8 cellular contexts compared by ENCODE assay signal in the genomic region with DNA sequence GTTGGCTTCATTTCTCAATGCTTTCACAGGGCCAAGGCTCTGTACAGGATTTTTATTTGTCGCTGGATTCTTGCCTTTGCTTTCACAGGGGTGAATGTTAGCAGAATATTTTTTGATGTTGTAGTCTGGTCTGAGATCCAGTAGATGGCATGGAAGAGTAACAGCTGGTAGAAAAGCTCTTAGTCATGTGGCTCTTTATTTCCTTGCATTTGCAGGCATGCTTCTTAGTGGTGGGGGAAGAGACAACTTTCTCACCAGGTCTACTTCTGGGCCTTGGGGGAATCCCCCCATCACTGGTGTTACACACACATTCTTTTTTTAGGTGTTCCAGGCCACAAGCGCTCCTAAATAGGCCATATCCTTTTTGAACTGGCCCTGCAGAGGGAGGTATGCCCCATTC. TPM values are rescaled to one million over a fixed set of nuclear protein-coding genes. Genes with fewer than 3 reads are reported as not detected.
DNase-seq lines count a peak whose midpoint lies in the region; ATAC-seq, FAIRE-seq and TF ChIP-seq lines count a peak whose summit lies in the region.

No MANE protein-coding gene starts in this region.

- H3K9ac ChIP-seq in HCT116 (ENCODE audit: low read length), result no peak overlapping the region
- no peak overlapping the region for H3K9ac ChIP-seq in keratinocyte (ENCODE audit: control insufficient read depth, extremely low read depth, insufficient read depth, low read length)

- no peak for DNase-seq in GM12864 (ENCODE audit: low read depth)
- peak; percentile 32 for DNase-seq in HCT116 (ENCODE audit: low read depth, low spot score)
- DNase-seq in OCI-LY7 (ENCODE audit: low spot score), result no peak
- no peak for DNase-seq in keratinocyte (ENCODE audit: low read depth, low spot score)
- no peak for DNase-seq in KG1 (lab: John Stamatoyannopoulos, UW)
- no peak for DNase-seq in NCI-H2196 (lab: John Stamatoyannopoulos, UW; ENCODE audit: unreplicated experiment)
- no peak for DNase-seq in superior temporal gyrus (ENCODE audit: extremely low spot score)

- H2AFZ ChIP-seq in HCT116 (ENCODE audit: low read depth, low read length, poor library complexity, severe bottlenecking), result peak overlapping the region; percentile 51
- no peak overlapping the region for H2AFZ ChIP-seq in OCI-LY7 (ENCODE audit: low read length)
- H2AFZ ChIP-seq in keratinocyte (ENCODE audit: control insufficient read depth, low read length), result no peak overlapping the region

- intact Hi-C loops in HCT116 (cut with micrococcal nuclease), result loop anchor here (2.0 to 5.0 kb wide), 3 partner anchors 88 to 643 kb away; no protein-coding TSS in a partner anchor
- intact Hi-C loops in OCI-LY7 (cut with micrococcal nuclease; ENCODE audit: unreplicated experiment), result no loop called here

- H3K79me2 ChIP-seq in HCT116 (ENCODE audit: insufficient read depth, low read length) (no peaks in the 10 kb centered on the region), OCI-LY7 (ENCODE audit: insufficient read depth, low read depth, low read length) (no peaks in the 10 kb centered on the region), keratinocyte (ENCODE audit: control insufficient read depth, insufficient read depth, low read length) (no peaks in the 10 kb centered on the region)

- H3K27ac ChIP-seq in HCT116 (ENCODE audit: low read depth, low read length), result no peak overlapping the region
- H3K27ac ChIP-seq in OCI-LY7 (ENCODE audit: low read depth, low read length, poor library complexity, severe bottlenecking), result no peak overlapping the region
- H3K27ac ChIP-seq in keratinocyte (ENCODE audit: control insufficient read depth, insufficient read depth, low read length), result no peak overlapping the region

- BruUV-seq in HCT116 (replicated peaks; lab: Mats Ljungman, UMichigan) (no TSS peak), OCI-LY7 (replicated peaks; lab: Mats Ljungman, UMichigan) (no TSS peak)

- H3K9me2 ChIP-seq in HCT116 (ENCODE audit: insufficient read depth) (no peaks in the 10 kb centered on the region; the same call in 1 of the 2 replicates), OCI-LY7 (ENCODE audit: insufficient read depth, low read length) (no peaks in the 10 kb centered on the region)

- H3K9me3 ChIP-seq in HCT116 (ENCODE audit: control insufficient read depth in 1 of 2, insufficient read depth in 1 of 2, low read depth in 1 of 2, low read length in 2 of 2) (no peaks in the 10 kb centered on the region), OCI-LY7 (ENCODE audit: low read length) (no peaks in the 10 kb centered on the region), keratinocyte (ENCODE audit: control insufficient read depth, low read depth, low read length) (no peaks in the 10 kb centered on the region)

- POLR2A ChIA-PET in HCT116 (lab: Charles Lee) (no interaction called here), OCI-LY7 (lab: Charles Lee) (no interaction called here)

- H3K4me3 ChIP-seq in GM12864 (ENCODE audit: low read depth, low read length), result no peak overlapping the region
- no peak overlapping the region for H3K4me3 ChIP-seq in HCT116 (replicated peaks in 1 of 2; ENCODE audit: low read depth in 1 of 2, low read length in 2 of 2)
- no peak overlapping the region for H3K4me3 ChIP-seq in OCI-LY7 (ENCODE audit: low read depth, low read length, poor library complexity, severe bottlenecking)
- H3K4me3 ChIP-seq in keratinocyte (ENCODE audit: control insufficient read depth in 2 of 3, extremely low read depth in 1 of 3, insufficient read depth in 2 of 3, low read depth in 1 of 3, low read length in 3 of 3), result no peak overlapping the region

- no peaks in the 10 kb centered on the region for H3K36me3 ChIP-seq in HCT116 (ENCODE audit: control insufficient read depth in 1 of 2, insufficient read depth in 2 of 2, low read length in 2 of 2)
- no peaks in the 10 kb centered on the region for H3K36me3 ChIP-seq in OCI-LY7 (ENCODE audit: insufficient read depth, low read length)
- no peaks in the 10 kb centered on the region for H3K36me3 ChIP-seq in keratinocyte (ENCODE audit: control insufficient read depth in 2 of 2, extremely low read depth in 1 of 2, insufficient read depth in 2 of 2, low read length in 2 of 2)

- no peaks in the 10 kb centered on the region for H3K9me1 ChIP-seq in keratinocyte (ENCODE audit: control insufficient read depth, extremely low read depth, insufficient read depth, low read length)

- H4K20me1 ChIP-seq in HCT116 (ENCODE audit: insufficient read depth) (no peaks in the 10 kb centered on the region), OCI-LY7 (ENCODE audit: insufficient read depth, low read length) (no peaks in the 10 kb centered on the region), keratinocyte (ENCODE audit: control insufficient read depth, extremely low read depth, insufficient read depth, low read length) (no peaks in the 10 kb centered on the region)

- TF ChIP-seq CTCF in GM12864 (IDR thresholded peaks at IDR 0.05; ENCODE audit: low read depth, low read length, missing control alignments) (peak; percentile 23), HCT116 (IDR thresholded peaks at IDR 0.05 in 2 of 3, conservative IDR thresholded peaks at IDR 0.05 in 1 of 3; ENCODE audit: borderline replicate concordance in 1 of 3, insufficient read depth in 1 of 3, low read depth in 2 of 3, low read length in 2 of 3) (peak; percentile 48 to 50 (median 49); a peak in 4 of 6 replicates), OCI-LY7 (conservative IDR thresholded peaks at IDR 0.05; ENCODE audit: low read length) (peak; percentile 43; the same call in 1 of the 2 replicates), keratinocyte (optimal IDR thresholded peaks at IDR 0.05 in 1 of 3, IDR thresholded peaks at IDR 0.05 in 1 of 3, conservative IDR thresholded peaks at IDR 0.05 in 1 of 3; ENCODE audit: extremely low read depth in 1 of 3, insufficient read depth in 2 of 3, low read length in 3 of 3) (peak in 1 of 3 experiments; percentile 55)

- FAIRE-seq in keratinocyte (lab: Jason Lieb, UNC), result peak; percentile 20

- RAD21 ChIA-PET in HCT116 (lab: Charles Lee; ENCODE audit: low non-redundant PET in 1 of 2, low total read pairs in 2 of 2, uncharacterized antibody in 2 of 2, unreplicated experiment in 2 of 2), result no interaction called here

- ATAC-seq in HCT116 (peak; percentile 75), GM18873 (IDR thresholded peaks at IDR 0.05; ENCODE audit: low FRiP score, unreplicated experiment) (no peak)

- H3K4me2 ChIP-seq in HCT116 (ENCODE audit: low read length), result no peak overlapping the region
- H3K4me2 ChIP-seq in OCI-LY7 (ENCODE audit: low read length), result no peak overlapping the region
- no peak overlapping the region for H3K4me2 ChIP-seq in keratinocyte (ENCODE audit: control insufficient read depth, extremely low read depth, insufficient read depth, low read depth, low read length)

- dilution Hi-C loops in keratinocyte (cut with MboI; ENCODE audit: extremely low pct_ligation_motif_present, low sequenced_read_pairs), result no loop called here

- H3K27me3 ChIP-seq in HCT116 (ENCODE audit: insufficient read depth, low read length) (no peaks in the 10 kb centered on the region), keratinocyte (ENCODE audit: control insufficient read depth, extremely low read depth, insufficient read depth, low read length) (no peaks in the 10 kb centered on the region)

- TF ChIP-seq POLR2A in HCT116 (IDR thresholded peaks at IDR 0.05; ENCODE audit: borderline replicate concordance, extremely low read depth, insufficient read depth, insufficient read length), result no peak

- CTCF ChIA-PET in HCT116 (lab: Charles Lee), result interaction anchor here (0.6 to 1.4 kb wide), 3 partner anchors 50 to 425 kb away, joined by 3 to 8 read pairs (median 3); no protein-coding TSS in a partner anchor
- CTCF ChIA-PET in OCI-LY7 (lab: Charles Lee; ENCODE audit: unreplicated experiment), result no interaction called here

- no peaks in the 10 kb centered on the region for H3K4me1 ChIP-seq in HCT116 (ENCODE audit: control insufficient read depth in 1 of 2, insufficient read depth in 2 of 2, low read length in 2 of 2)
- H3K4me1 ChIP-seq in OCI-LY7 (ENCODE audit: insufficient read depth, low read length, poor library complexity, severe bottlenecking), result no peaks in the 10 kb centered on the region
- no peaks in the 10 kb centered on the region for H3K4me1 ChIP-seq in keratinocyte (ENCODE audit: control insufficient read depth, extremely low read depth, insufficient read depth, low read length)

- peak; percentile 58 for TF ChIP-seq RAD21 in HCT116 (IDR thresholded peaks at IDR 0.05; ENCODE audit: low read depth)

TF ChIP-seq in HCT116, 20 proteins besides CTCF, POLR2A, EP300 and RAD21:
- no peak for TF ChIP-seq ELF1 (IDR thresholded peaks at IDR 0.05; ENCODE audit: borderline replicate concordance, low read depth)
TF ChIP-seq in HCT116: peak in this region for 0.

RNA-seq across cellular contexts. Expression of gene DKK2, which starts 58.2 kb away (rescaled TPM):
- not detected for total RNA-seq in HCT116 (2021; ENCODE audit: unreplicated experiment)
- polyA plus RNA-seq in HCT116 (2012), result not detected in 2 replicates
- not detected in 2 replicates for total RNA-seq in OCI-LY7 (2014; rRNA removed; shearing (Covaris generic))
- not detected in 2 replicates for total RNA-seq in OCI-LY7 (2022)
- polyA plus RNA-seq in keratinocyte, result 0.08 TPM in 1 of 3 replicates, not detected in the others
- not detected for polyA plus RNA-seq in keratinocyte (2011; ENCODE audit: low read depth)
- 0.04 and 0.05 TPM in 2 replicates for polyA plus RNA-seq in keratinocyte (2011; cell fraction: cytosol; rRNA removed)
- polyA plus RNA-seq in keratinocyte (2011; cell fraction: nucleus; rRNA removed), result not detected in 2 replicates
- not detected in 2 replicates for polyA plus RNA-seq in keratinocyte (2012; ENCODE audit: low replicate concordance)
- 2.3 TPM in 1 of 3 replicates, not detected in the others for polyA minus RNA-seq in keratinocyte
- polyA minus RNA-seq in keratinocyte (2011; cell fraction: cytosol; rRNA and poly(A)+ RNA removed), result not detected
- polyA minus RNA-seq in keratinocyte (2011; cell fraction: nucleus; rRNA and poly(A)+ RNA removed), result not detected in 2 replicates
